In the genomic region with DNA sequence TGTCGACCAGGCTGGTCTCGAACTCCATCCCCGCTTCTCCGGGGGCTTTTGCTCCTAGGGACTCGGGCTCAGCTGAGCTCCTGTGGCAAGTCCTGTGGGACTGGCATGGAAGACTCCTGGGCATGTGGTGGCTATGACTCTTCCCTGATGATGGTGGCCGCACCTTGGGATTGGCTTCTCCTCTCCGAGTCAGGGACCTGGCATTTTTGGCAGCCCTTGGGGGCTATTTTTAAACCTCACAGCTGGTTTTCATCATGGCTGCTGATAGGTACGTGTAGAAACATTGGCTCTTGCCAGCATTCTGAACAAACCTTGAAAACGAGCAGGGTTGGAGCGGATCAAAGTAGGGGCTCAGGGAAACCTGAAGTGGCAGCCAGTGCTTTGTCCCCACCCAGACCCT, we compare ENCODE assay signal across 15 cellular contexts. TPM values are rescaled to one million over a fixed set of nuclear protein-coding genes. Genes with fewer than 3 reads are reported as not detected.
DNase-seq lines count a peak whose midpoint lies in the region; ATAC-seq, FAIRE-seq and TF ChIP-seq lines count a peak whose summit lies in the region.
"Had no signal": no experiment of that assay in that cellular context is flagged by ENCODE, and none has a peak within 500 bp of the region (broad histone marks: within the 10 kb centered on the region; RNA-seq: fewer than 3 reads in every experiment).

No MANE protein-coding gene starts in this region.

- WGBS in GM23248 (ENCODE audit: low coverage in 1 of 2, low lambda C conversion rate in 2 of 2, missing lambda C conversion rate in 2 of 2), 2 experiments, result 34 to 36% methylated on average over 10 of the region's 10 CpGs
- WGBS in stomach, 5 donors, result 64 to 78% (median 73%) methylated on average over 10 of the region's 10 CpGs

- H3K4me1 Mint-ChIP-seq in astrocyte (ENCODE audit: low read depth, unreplicated experiment), result peaks cover 2% of the 10 kb centered on the region
- peaks cover 8% of the 10 kb centered on the region for H3K4me1 Mint-ChIP-seq in activated CD4-positive, alpha-beta T cell treated with anti-CD3 and anti-CD28 coated beads for 36 hours

- H3K9me3 ChIP-seq in GM23248 (ENCODE audit: low read depth), result no peaks in the 10 kb centered on the region
- peaks cover 3% of the 10 kb centered on the region for H3K9me3 ChIP-seq in astrocyte (ENCODE audit: insufficient read depth, low read depth, low read length)
- H3K9me3 ChIP-seq in stomach, result no peaks in the 10 kb centered on the region
- H3K9me3 ChIP-seq in OCI-LY7 (ENCODE audit: low read length), result peaks cover 6% of the 10 kb centered on the region

- peaks cover 8% of the 10 kb centered on the region for H3K9me3 Mint-ChIP-seq in astrocyte (ENCODE audit: unreplicated experiment)
- no peaks in the 10 kb centered on the region for H3K9me3 Mint-ChIP-seq in activated CD4-positive, alpha-beta T cell treated with anti-CD3 and anti-CD28 coated beads for 36 hours (ENCODE audit: low read depth)
- H3K9me3 Mint-ChIP-seq: activated naive CD8-positive, alpha-beta T cell treated with anti-CD3 and anti-CD28 coated beads, Interleukin-2, amount 10 ng/mL, durations not matched to agents 7 days and 5 days had no signal

- no peaks in the 10 kb centered on the region for H3F3A ChIP-seq in GM23248 (ENCODE audit: insufficient read depth)

- H3K27ac Mint-ChIP-seq in astrocyte (ENCODE audit: unreplicated experiment), result no peak overlapping the region
- H3K27ac Mint-ChIP-seq in activated CD4-positive, alpha-beta T cell treated with anti-CD3 and anti-CD28 coated beads for 36 hours, result no peak overlapping the region
- H3K27ac Mint-ChIP-seq: activated naive CD8-positive, alpha-beta T cell treated with anti-CD3 and anti-CD28 coated beads, Interleukin-2, amount 10 ng/mL, durations not matched to agents 7 days and 5 days had no signal

- H3K4me1 ChIP-seq in GM23248 (ENCODE audit: insufficient read depth), result peaks cover 7% of the 10 kb centered on the region
- no peaks in the 10 kb centered on the region for H3K4me1 ChIP-seq in astrocyte (ENCODE audit: insufficient read depth, low read length)
- peaks cover 21 to 55% (median 35%) of the 10 kb centered on the region in 4 donors for H3K4me1 ChIP-seq in stomach
- H3K4me1 ChIP-seq in OCI-LY7 (ENCODE audit: insufficient read depth, low read length, poor library complexity, severe bottlenecking), result peaks cover 33% of the 10 kb centered on the region

- no peak overlapping the region for H3K4me3 Mint-ChIP-seq in astrocyte (ENCODE audit: unreplicated experiment)
- no peak overlapping the region for H3K4me3 Mint-ChIP-seq in activated CD4-positive, alpha-beta T cell treated with anti-CD3 and anti-CD28 coated beads for 36 hours
- H3K4me3 Mint-ChIP-seq: activated naive CD8-positive, alpha-beta T cell treated with anti-CD3 and anti-CD28 coated beads, Interleukin-2, amount 10 ng/mL, durations not matched to agents 7 days and 5 days had no signal

- intact Hi-C loops in left cardiac atrium (cut with DNase I) (no loop called here), stomach (cut with DNase I; ENCODE audit: low total_unique reads) (no loop called here), OCI-LY7 (cut with micrococcal nuclease; ENCODE audit: unreplicated experiment) (no loop called here)
- intact Hi-C loops in activated CD4-positive, alpha-beta T cell treated with anti-CD3 and anti-CD28 coated beads for 36 hours (cut with DNase I, micrococcal nuclease), result no loop called here

- H3K27me3 Mint-ChIP-seq in astrocyte (ENCODE audit: low read depth, unreplicated experiment), result peaks cover 54% of the 10 kb centered on the region
- no peaks in the 10 kb centered on the region for H3K27me3 Mint-ChIP-seq in activated CD4-positive, alpha-beta T cell treated with anti-CD3 and anti-CD28 coated beads for 36 hours

- TF ChIP-seq POLR2A in stomach (IDR thresholded peaks at IDR 0.05), result no peak

- FAIRE-seq in astrocyte (lab: Jason Lieb, UNC), result no peak

- H4K20me1 ChIP-seq in GM23248 (ENCODE audit: insufficient read depth) (no peaks in the 10 kb centered on the region), astrocyte (ENCODE audit: insufficient read depth, low read length) (no peaks in the 10 kb centered on the region), OCI-LY7 (ENCODE audit: insufficient read depth, low read length) (no peaks in the 10 kb centered on the region)

- peaks cover 2% of the 10 kb centered on the region for H3K36me3 Mint-ChIP-seq in astrocyte (ENCODE audit: low read depth, unreplicated experiment)
- no peaks in the 10 kb centered on the region for H3K36me3 Mint-ChIP-seq in activated CD4-positive, alpha-beta T cell treated with anti-CD3 and anti-CD28 coated beads for 36 hours (ENCODE audit: low read depth)
- H3K36me3 Mint-ChIP-seq: activated naive CD8-positive, alpha-beta T cell treated with anti-CD3 and anti-CD28 coated beads, Interleukin-2, amount 10 ng/mL, durations not matched to agents 7 days and 5 days had no signal

- no peak overlapping the region for H3K4me3 ChIP-seq in GM23248
- H3K4me3 ChIP-seq in astrocyte (ENCODE audit: insufficient read depth, low read depth, low read length), result no peak overlapping the region
- no peak overlapping the region for H3K4me3 ChIP-seq in stomach
- no peak overlapping the region for H3K4me3 ChIP-seq in OCI-LY7 (ENCODE audit: low read depth, low read length, poor library complexity, severe bottlenecking)

- no peaks in the 10 kb centered on the region for H3K9me2 ChIP-seq in GM23248 (ENCODE audit: insufficient read depth)
- H3K9me2 ChIP-seq in OCI-LY7 (ENCODE audit: insufficient read depth, low read length), result no peaks in the 10 kb centered on the region

- in situ Hi-C loops in GM23248 (cut with MboI), result no loop called here

- TF ChIP-seq CTCF in astrocyte (IDR thresholded peaks at IDR 0.05; ENCODE audit: insufficient read depth, low read depth, low read length) (no peak), stomach (IDR thresholded peaks at IDR 0.05) (no peak), OCI-LY7 (conservative IDR thresholded peaks at IDR 0.05; ENCODE audit: low read length) (no peak)

- H3K79me2 ChIP-seq in GM23248 (ENCODE audit: insufficient read depth) (no peaks in the 10 kb centered on the region), astrocyte (ENCODE audit: insufficient read depth, low read length) (no peaks in the 10 kb centered on the region), OCI-LY7 (ENCODE audit: insufficient read depth, low read depth, low read length) (no peaks in the 10 kb centered on the region)

- ATAC-seq in left cardiac atrium, result peak; percentile 36 to 37
- no peak for ATAC-seq in activated CD4-positive, alpha-beta T cell treated with anti-CD3 and anti-CD28 coated beads for 36 hours
- ATAC-seq: activated CD4-positive, CD25-positive, alpha-beta regulatory T cell treated with anti-CD3 and anti-CD28 coated beads, Interleukin-2, amount 50 U/mL, for 24 hours had no signal

- no peaks in the 10 kb centered on the region for H3K27me3 ChIP-seq in GM23248 (replicated peaks; ENCODE audit: insufficient read depth)
- H3K27me3 ChIP-seq in astrocyte (ENCODE audit: insufficient read depth, low read length), result peaks cover 23% of the 10 kb centered on the region
- H3K27me3 ChIP-seq in stomach, result no peaks in the 10 kb centered on the region

- H3K4me2 ChIP-seq in GM23248 (ENCODE audit: unreplicated experiment) (peak overlapping the region; percentile 72), astrocyte (ENCODE audit: low read length) (no peak overlapping the region), OCI-LY7 (ENCODE audit: low read length) (no peak overlapping the region)

- H3K9ac ChIP-seq in GM23248 (no peak overlapping the region), astrocyte (ENCODE audit: low read length) (no peak overlapping the region)

- no peaks in the 10 kb centered on the region for H3K36me3 ChIP-seq in GM23248 (ENCODE audit: low read depth)
- no peaks in the 10 kb centered on the region for H3K36me3 ChIP-seq in astrocyte (ENCODE audit: insufficient read depth, low read length)
- no peaks in the 10 kb centered on the region for H3K36me3 ChIP-seq in stomach
- no peaks in the 10 kb centered on the region for H3K36me3 ChIP-seq in OCI-LY7 (ENCODE audit: insufficient read depth, low read length)

- DNase-seq in GM23248 (peak; percentile 94), astrocyte (ENCODE audit: low read depth) (peak; percentile 39), left cardiac atrium (peak; percentile 82), stomach (no peak), SW480 (ENCODE audit: low spot score) (no peak), OCI-LY7 (ENCODE audit: low spot score) (no peak), midbrain (lab: John Stamatoyannopoulos, UW) (no peak)
- no peak for DNase-seq in activated CD4-positive, alpha-beta T cell treated with anti-CD3 and anti-CD28 coated beads for 36 hours
- DNase-seq: activated naive CD8-positive, alpha-beta T cell treated with anti-CD3 and anti-CD28 coated beads, Interleukin-2, amount 10 ng/mL, durations not matched to agents 7 days and 5 days; foreskin melanocyte; NCI-H1092 treated with DMSO at 0.1 percent for 48 hours; NCI-H226; OCI-M1; stimulated activated CD4-positive, alpha-beta T cell treated with anti-CD3 and anti-CD28 coated beads, Interleukin-2, amount 100 ng/mL, for 48 hours had no signal

- BruUV-seq in OCI-LY7 (replicated peaks; lab: Mats Ljungman, UMichigan), result no TSS peak

- H3K27ac ChIP-seq in GM23248, result no peak overlapping the region
- H3K27ac ChIP-seq in astrocyte (ENCODE audit: low read depth, low read length), result no peak overlapping the region
- peak overlapping the region in 3 of 5 donors; percentile 80 to 93 (median 86) for H3K27ac ChIP-seq in stomach
- no peak overlapping the region for H3K27ac ChIP-seq in OCI-LY7 (ENCODE audit: low read depth, low read length, poor library complexity, severe bottlenecking)

- CTCF ChIA-PET in activated CD4-positive, alpha-beta T cell treated with anti-CD3 and anti-CD28 coated beads for 36 hours (lab: Charles Lee), result interaction anchor here (1.1 kb wide), 1 partner anchor 47 kb away, joined by 3 read pairs; no protein-coding TSS in a partner anchor
- CTCF ChIA-PET in OCI-LY7 (lab: Charles Lee; ENCODE audit: unreplicated experiment), result interaction anchor here (1.3 kb wide), 1 partner anchor 10 kb away, joined by 4 read pairs; no protein-coding TSS in a partner anchor

- peak; percentile 63 for TF ChIP-seq EP300 in stomach (IDR thresholded peaks at IDR 0.05)

- H2AFZ ChIP-seq in GM23248 (no peak overlapping the region), astrocyte (ENCODE audit: low read depth, low read length) (no peak overlapping the region), OCI-LY7 (ENCODE audit: low read length) (no peak overlapping the region)

- POLR2A ChIA-PET in activated CD4-positive, alpha-beta T cell treated with anti-CD3 and anti-CD28 coated beads for 36 hours (lab: Charles Lee), result no interaction called here
- POLR2A ChIA-PET in OCI-LY7 (lab: Charles Lee), result interaction anchor here (2.3 kb wide), 1 partner anchor 29 kb away, joined by 6 read pairs; no protein-coding TSS in a partner anchor

RNA-seq across cellular contexts. Expression of a gene that starts 54.1 kb away (rescaled TPM):
- total RNA-seq in GM23248 (2014; rRNA removed; shearing (Covaris generic)), result 3.7 and 8.1 TPM in 2 replicates
- polyA plus RNA-seq in GM23248 (2016; fragmentation: Nextera tagmentation; extraction: Ambion mirVana) (1.3 and 2.0 TPM in 2 replicates), stomach (10 to 100 TPM; 15.8 to 25.2 (median 17.0) TPM)
- total RNA-seq in astrocyte (33.8 and 43.5 TPM in 2 replicates), left cardiac atrium (100 to 1,000 TPM in 1 of 2 donors, 10 to 100 TPM in 1; 78.6 to 101 TPM), stomach (10 to 100 TPM in 4 of 5 donors, 1 to 10 TPM in 1; 5.3 to 37.8 (median 13.6) TPM), OCI-LY7 (2022) (119 and 128 TPM in 2 replicates)
- total RNA-seq in activated CD4-positive, alpha-beta T cell treated with anti-CD3 and anti-CD28 coated beads for 36 hours, result 100 to 1,000 TPM in 1 of 2 experiments, 10 to 100 TPM in 1; 96.5 to 101 TPM
- total RNA-seq in OCI-LY7 (2014; rRNA removed; shearing (Covaris generic)), result 136 and 174 TPM in 2 replicates

Comparison
In these comparisons a context has a peak if more than half of its experiments do, and no peak if none do; other contexts are left out.
1. DNase-seq: peak in GM23248 (single experiment), astrocyte (single experiment) and left cardiac atrium (single experiment); none in stomach (single experiment), SW480 (single experiment), activated CD4-positive, alpha-beta T cell treated with anti-CD3 and anti-CD28 coated beads for 36 hours (single experiment), OCI-LY7 (single experiment) and midbrain (single experiment).
2. H3K27ac ChIP-seq: peak in stomach (3 of 5); none in GM23248 (single experiment), astrocyte (single experiment) and OCI-LY7 (single experiment).